In genomic region chr10:122879339-122880273, GRCh38 we compare ENCODE assay signal across 1 cellular context.
A peak's percentile ranks its signal among the peaks of the same experiment; 100 is the strongest.
TF ChIP-seq lines count a peak whose summit lies in the region.

TSS of gene FAM24B (minus strand) at chr10:122879581. CDS start at chr10:122850515, 29,066 bp downstream.

TF ChIP-seq in HCT116, 20 proteins besides CTCF, POLR2A, EP300 and RAD21 (continued from another document):
- TF ChIP-seq MAX (IDR thresholded peaks at IDR 0.05) (peak; percentile 75), EZH2phosphoT487 (IDR thresholded peaks at IDR 0.05; ENCODE audit: borderline replicate concordance) (no peak), YY1 (IDR thresholded peaks at IDR 0.05; ENCODE audit: extremely low read depth, insufficient replicate concordance, low read depth, low read length) (no peak), ELF1 (IDR thresholded peaks at IDR 0.05; ENCODE audit: borderline replicate concordance, low read depth) (no peak), EGR1 (IDR thresholded peaks at IDR 0.05; ENCODE audit: low read depth) (no peak), TCF7L2 (IDR thresholded peaks at IDR 0.05; ENCODE audit: borderline replicate concordance, extremely low read depth, insufficient read depth, insufficient read length) (no peak), ATF3 (IDR thresholded peaks at IDR 0.05) (no peak; the same call in 1 of the 2 replicates)
